1 cellular context compared by ENCODE assay signal in genomic region chr18:21652073-21652472, GRCh38.
A peak's percentile ranks its signal among the peaks of the same experiment; 100 is the strongest.
TF ChIP-seq lines count a peak whose summit lies in the region.

No MANE protein-coding gene starts in this region.

TF ChIP-seq in K562, 482 proteins besides CTCF, POLR2A, EP300 and RAD21:
- TF ChIP-seq ELF1 (tag; IDR thresholded peaks at IDR 0.05) (no peak), NKRF (IDR thresholded peaks at IDR 0.05; ENCODE audit: borderline replicate concordance) (no peak), RBM25 (IDR thresholded peaks at IDR 0.05; ENCODE audit: low read depth, low read length, severe bottlenecking) (peak; percentile 54), RERE (CRISPR knock-in tag; IDR thresholded peaks at IDR 0.05; ENCODE audit: borderline replicate concordance) (no peak), ZFP1 (CRISPR knock-in tag; IDR thresholded peaks at IDR 0.05) (no peak), ZNF316 (IDR thresholded peaks at IDR 0.05) (no peak), MLLT1 (IDR thresholded peaks at IDR 0.05) (no peak), SREBF1 (IDR thresholded peaks at IDR 0.05; ENCODE audit: borderline replicate concordance, low read depth, low read length) (no peak), ZNF121 (CRISPR knock-in tag; conservative IDR thresholded peaks at IDR 0.05) (peak; percentile 42; the same call in 1 of the 2 replicates), ZNF133 (CRISPR knock-in tag; IDR thresholded peaks at IDR 0.05) (no peak), ZNF583 (CRISPR knock-in tag; IDR thresholded peaks at IDR 0.05) (no peak), NR2F6 (CRISPR knock-in tag; IDR thresholded peaks at IDR 0.05) (no peak), RNF2 (IDR thresholded peaks at IDR 0.05) (no peak), ETS2 (tag; IDR thresholded peaks at IDR 0.05; ENCODE audit: borderline replicate concordance, poor library complexity, severe bottlenecking) (no peak), HNRNPUL1 (IDR thresholded peaks at IDR 0.05; ENCODE audit: low read length) (no peak), SRSF7 (optimal IDR thresholded peaks at IDR 0.05; ENCODE audit: low read depth, low read length) (no peak)
- TF ChIP-seq, protein P1, sequence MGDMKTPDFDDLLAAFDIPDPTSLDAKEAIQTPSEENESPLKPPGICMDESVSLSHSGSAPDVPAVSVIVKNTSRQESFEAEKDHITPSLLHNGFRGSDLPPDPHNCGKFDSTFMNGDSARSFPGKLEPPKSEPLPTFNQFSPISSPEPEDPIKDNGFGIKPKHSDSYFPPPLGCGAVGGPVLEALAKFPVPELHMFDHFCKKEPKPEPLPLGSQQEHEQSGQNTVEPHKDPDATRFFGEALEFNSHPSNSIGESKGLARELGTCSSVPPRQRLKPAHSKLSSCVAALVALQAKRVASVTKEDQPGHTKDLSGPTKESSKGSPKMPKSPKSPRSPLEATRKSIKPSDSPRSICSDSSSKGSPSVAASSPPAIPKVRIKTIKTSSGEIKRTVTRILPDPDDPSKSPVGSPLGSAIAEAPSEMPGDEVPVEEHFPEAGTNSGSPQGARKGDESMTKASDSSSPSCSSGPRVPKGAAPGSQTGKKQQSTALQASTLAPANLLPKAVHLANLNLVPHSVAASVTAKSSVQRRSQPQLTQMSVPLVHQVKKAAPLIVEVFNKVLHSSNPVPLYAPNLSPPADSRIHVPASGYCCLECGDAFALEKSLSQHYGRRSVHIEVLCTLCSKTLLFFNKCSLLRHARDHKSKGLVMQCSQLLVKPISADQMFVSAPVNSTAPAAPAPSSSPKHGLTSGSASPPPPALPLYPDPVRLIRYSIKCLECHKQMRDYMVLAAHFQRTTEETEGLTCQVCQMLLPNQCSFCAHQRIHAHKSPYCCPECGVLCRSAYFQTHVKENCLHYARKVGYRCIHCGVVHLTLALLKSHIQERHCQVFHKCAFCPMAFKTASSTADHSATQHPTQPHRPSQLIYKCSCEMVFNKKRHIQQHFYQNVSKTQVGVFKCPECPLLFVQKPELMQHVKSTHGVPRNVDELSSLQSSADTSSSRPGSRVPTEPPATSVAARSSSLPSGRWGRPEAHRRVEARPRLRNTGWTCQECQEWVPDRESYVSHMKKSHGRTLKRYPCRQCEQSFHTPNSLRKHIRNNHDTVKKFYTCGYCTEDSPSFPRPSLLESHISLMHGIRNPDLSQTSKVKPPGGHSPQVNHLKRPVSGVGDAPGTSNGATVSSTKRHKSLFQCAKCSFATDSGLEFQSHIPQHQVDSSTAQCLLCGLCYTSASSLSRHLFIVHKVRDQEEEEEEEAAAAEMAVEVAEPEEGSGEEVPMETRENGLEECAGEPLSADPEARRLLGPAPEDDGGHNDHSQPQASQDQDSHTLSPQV (IDR thresholded peaks at IDR 0.05), result no peak
